ENCODE assay signal across 35 cellular contexts in the genomic region with DNA sequence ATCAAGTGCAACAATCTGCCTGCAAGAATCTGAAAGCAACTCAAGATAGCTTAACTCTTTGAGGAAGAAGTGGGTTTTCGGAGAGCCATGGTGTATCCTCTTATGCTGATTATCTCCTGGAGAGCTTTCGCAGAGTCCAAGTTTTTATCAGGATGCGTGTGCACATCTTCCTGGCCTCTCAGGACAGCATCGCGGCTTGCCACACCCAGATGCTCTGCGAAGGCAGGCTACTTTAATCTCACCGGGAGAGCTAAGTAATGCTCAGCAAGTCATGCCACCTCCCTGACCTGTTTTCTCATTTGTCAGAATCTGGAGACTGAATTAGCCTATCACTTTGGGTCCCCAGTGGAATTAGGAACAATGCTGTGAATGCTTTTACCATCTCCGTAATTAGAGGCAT.
"Had no signal": no experiment of that assay in that cellular context is flagged by ENCODE, and none has a peak within 500 bp of the region (broad histone marks: within the 10 kb centered on the region; RNA-seq: fewer than 3 reads in every experiment).

No MANE protein-coding gene starts in this region.

- H3K4me3 Mint-ChIP-seq: activated CD4-positive, alpha-beta memory T cell treated with anti-CD3 and anti-CD28 coated beads, Interleukin-2, amount 10 ng/mL, durations not matched to agents 7 days and 5 days; activated CD8-positive, alpha-beta memory T cell treated with anti-CD3 and anti-CD28 coated beads, Interleukin-2, amount 10 ng/mL, durations not matched to agents 7 days and 5 days; activated naive CD4-positive, alpha-beta T cell treated with anti-CD3 and anti-CD28 coated beads, Interleukin-2, amount 10 ng/mL, durations not matched to agents 7 days and 5 days; activated naive CD8-positive, alpha-beta T cell; activated naive CD8-positive, alpha-beta T cell treated with anti-CD3 and anti-CD28 coated beads, Interleukin-2, amount 50 U/mL, for 24 hours; brain; T-cell; T-helper 17 cell had no signal

- H3K36me3 ChIP-seq: SJSA1 had no signal

- H3K4me1 Mint-ChIP-seq: T-helper 17 cell had no signal

- H3K27me3 Mint-ChIP-seq: activated CD4-positive, alpha-beta memory T cell treated with anti-CD3 and anti-CD28 coated beads, Interleukin-2, amount 10 ng/mL, durations not matched to agents 7 days and 5 days; activated CD8-positive, alpha-beta memory T cell treated with anti-CD3 and anti-CD28 coated beads, Interleukin-2, amount 10 ng/mL, durations not matched to agents 7 days and 5 days; activated naive CD8-positive, alpha-beta T cell; activated naive CD8-positive, alpha-beta T cell treated with anti-CD3 and anti-CD28 coated beads, Interleukin-2, amount 50 U/mL, for 24 hours; T-cell; T-helper 17 cell had no signal

- H3K4me3 ChIP-seq: Peyer's patch, SJSA1 had no signal

- ATAC-seq: activated CD8-positive, alpha-beta memory T cell treated with anti-CD3 and anti-CD28 coated beads, Interleukin-2, amount 10 ng/mL, durations not matched to agents 7 days and 5 days; activated naive CD8-positive, alpha-beta T cell treated with anti-CD3 and anti-CD28 coated beads, Interleukin-2, amount 50 U/mL, for 24 hours; PC-3; T-cell; T-helper 17 cell had no signal

- H3K9me3 Mint-ChIP-seq: activated CD4-positive, alpha-beta memory T cell treated with anti-CD3 and anti-CD28 coated beads, Interleukin-2, amount 10 ng/mL, durations not matched to agents 7 days and 5 days; activated naive CD4-positive, alpha-beta T cell treated with anti-CD3 and anti-CD28 coated beads, Interleukin-2, amount 10 ng/mL, durations not matched to agents 7 days and 5 days; activated naive CD8-positive, alpha-beta T cell treated with anti-CD3 and anti-CD28 coated beads, Interleukin-2, amount 50 U/mL, for 24 hours; brain; T-cell had no signal

- H3K4me1 ChIP-seq: Peyer's patch, SJSA1 had no signal

- FAIRE-seq: bronchial epithelial cell had no signal

- H3K27ac ChIP-seq: KMS-11, Peyer's patch, SJSA1, WERI-Rb-1 had no signal

- H3K9me3 ChIP-seq: Peyer's patch, SJSA1, SK-N-SH had no signal

- H3K27me3 ChIP-seq: Peyer's patch, SJSA1 had no signal

- DNase-seq: activated CD4-positive, alpha-beta memory T cell treated with anti-CD3 and anti-CD28 coated beads, Interleukin-2, amount 10 ng/mL, durations not matched to agents 7 days and 5 days; activated CD4-positive, alpha-beta T cell treated with anti-CD3 and anti-CD28 coated beads for 1 hour; activated CD4-positive, alpha-beta T cell treated with anti-CD3 and anti-CD28 coated beads for 48 hours; activated CD4-positive, CD25-positive, alpha-beta regulatory T cell; activated CD8-positive, alpha-beta memory T cell treated with anti-CD3 and anti-CD28 coated beads for 24 hours; activated CD8-positive, alpha-beta memory T cell treated with anti-CD3 and anti-CD28 coated beads, Interleukin-2, amount 10 ng/mL, durations not matched to agents 7 days and 5 days; activated CD8-positive, alpha-beta memory T cell treated with anti-CD3 and anti-CD28 coated beads, Interleukin-2, amount 50 U/mL, for 48 hours; activated effector memory CD4-positive, alpha-beta T cell treated with Interleukin-2 at 50 U/mL for 16 hours; activated naive CD4-positive, alpha-beta T cell treated with anti-CD3 and anti-CD28 coated beads, Interleukin-2, amount 10 ng/mL, durations not matched to agents 7 days and 5 days; activated naive CD8-positive, alpha-beta T cell treated with anti-CD3 and anti-CD28 coated beads, Interleukin-2, amount 50 U/mL, for 24 hours; activated T-cell treated with anti-CD3 and anti-CD28 coated beads, Interleukin-2, amount 50 U/mL, for 48 hours; anterior cingulate cortex; caudate nucleus; cerebellar nuclear complex; NCI-H1092 treated with DMSO at 0.1 percent for 48 hours; NCI-H1417; NCI-H146; NCI-H187; NCI-H2081; NCI-H345; NCI-H526 treated with DMSO at 0.1 percent for 48 hours; NCI-H774; PC-3; Peyer's patch; RPMI8226; SHP77 treated with DMSO at 0.1 percent for 48 hours; SK-N-SH; T-cell; T-helper 17 cell; WERI-Rb-1 had no signal

- H3K9ac ChIP-seq: KMS-11, SK-N-SH had no signal

- H3K4me2 ChIP-seq: KMS-11, SK-N-SH had no signal

- H3K27ac Mint-ChIP-seq: activated CD4-positive, alpha-beta memory T cell treated with anti-CD3 and anti-CD28 coated beads, Interleukin-2, amount 10 ng/mL, durations not matched to agents 7 days and 5 days; activated CD8-positive, alpha-beta memory T cell treated with anti-CD3 and anti-CD28 coated beads, Interleukin-2, amount 10 ng/mL, durations not matched to agents 7 days and 5 days; activated naive CD4-positive, alpha-beta T cell treated with anti-CD3 and anti-CD28 coated beads, Interleukin-2, amount 10 ng/mL, durations not matched to agents 7 days and 5 days; activated naive CD8-positive, alpha-beta T cell; activated naive CD8-positive, alpha-beta T cell treated with anti-CD3 and anti-CD28 coated beads, Interleukin-2, amount 50 U/mL, for 24 hours; T-cell; T-helper 17 cell had no signal
